ENCODE assay signal across 24 cellular contexts in the genomic region with DNA sequence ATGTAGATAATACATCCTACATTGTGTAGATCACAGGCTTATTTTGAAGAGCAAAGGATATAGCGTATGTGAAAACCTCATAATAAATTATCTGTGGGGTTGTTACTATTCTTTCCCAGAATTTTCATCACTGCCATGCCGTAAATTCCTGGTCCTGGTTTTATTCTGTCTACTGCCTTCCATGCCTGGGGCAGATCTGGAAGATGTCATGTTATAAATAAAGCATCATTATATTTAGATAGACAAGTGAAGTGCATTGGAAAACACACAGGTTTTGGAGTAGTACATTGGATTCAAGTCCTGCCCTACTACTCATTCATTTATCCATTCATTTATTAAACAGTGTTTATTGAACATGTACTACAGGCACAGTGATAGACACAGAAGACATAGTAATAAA. TPM values are rescaled to one million over a fixed set of nuclear protein-coding genes. Genes with fewer than 3 reads are reported as not detected.
"Had no signal": no experiment of that assay in that cellular context is flagged by ENCODE, and none has a peak within 500 bp of the region (broad histone marks: within the 10 kb centered on the region; RNA-seq: fewer than 3 reads in every experiment).

No MANE protein-coding gene starts in this region.

- ATAC-seq: activated CD4-positive, alpha-beta T cell treated with anti-CD3 and anti-CD28 coated beads for 36 hours; activated T-helper 17 cell treated with anti-CD3 and anti-CD28 coated beads, Interleukin-2, amount 50 U/mL, for 72 hours; PC-3 had no signal

- H3K27ac ChIP-seq: brain microvascular endothelial cell, cardiac muscle cell, WERI-Rb-1 had no signal

- H3K4me1 Mint-ChIP-seq: activated T-helper 17 cell treated with anti-CD3 and anti-CD28 coated beads, Interleukin-2, amount 50 U/mL, for 72 hours had no signal

- H3K36me3 Mint-ChIP-seq: activated naive CD8-positive, alpha-beta T cell had no signal

- DNase-seq: activated CD4-positive, alpha-beta memory T cell treated with anti-CD3 and anti-CD28 coated beads, Interleukin-2, amount 10 ng/mL, durations not matched to agents 7 days and 5 days; activated CD4-positive, alpha-beta T cell treated with anti-CD3 and anti-CD28 coated beads for 36 hours; activated CD4-positive, alpha-beta T cell treated with anti-CD3 and anti-CD28 coated beads, Interleukin-2, amount 50 U/mL, for 1 hour; activated gamma-delta T cell; activated naive CD4-positive, alpha-beta T cell treated with anti-CD3 and anti-CD28 coated beads for 36 hours; activated T-cell treated with anti-CD3 and anti-CD28 coated beads for 4 hours; activated T-cell treated with anti-CD3 and anti-CD28 coated beads, Interleukin-2, amount 50 U/mL, for 48 hours; amygdala; brain microvascular endothelial cell; MM.1S; NCI-H1105; NCI-H1436 treated with DMSO at 0.1 percent for 48 hours; NCI-H187; NCI-H2081; NCI-H510A treated with DMSO at 0.1 percent for 48 hours; PC-3; SIG-M5; T-helper 1 cell; WERI-Rb-1 had no signal

- H3K4me3 Mint-ChIP-seq: activated CD4-positive, alpha-beta memory T cell treated with anti-CD3 and anti-CD28 coated beads, Interleukin-2, amount 10 ng/mL, durations not matched to agents 7 days and 5 days; activated CD4-positive, alpha-beta T cell treated with anti-CD3 and anti-CD28 coated beads for 36 hours; activated naive CD4-positive, alpha-beta T cell treated with anti-CD3 and anti-CD28 coated beads for 36 hours; activated naive CD8-positive, alpha-beta T cell; activated T-helper 17 cell treated with anti-CD3 and anti-CD28 coated beads, Interleukin-2, amount 50 U/mL, for 72 hours had no signal

- H3K4me3 ChIP-seq: cardiac muscle cell had no signal

- H3K36me3 ChIP-seq: brain microvascular endothelial cell, cardiac muscle cell, WERI-Rb-1 had no signal

- H3K27me3 ChIP-seq: brain microvascular endothelial cell, cardiac muscle cell had no signal

- H3K9me3 Mint-ChIP-seq: activated CD4-positive, alpha-beta memory T cell treated with anti-CD3 and anti-CD28 coated beads, Interleukin-2, amount 10 ng/mL, durations not matched to agents 7 days and 5 days; activated naive CD4-positive, alpha-beta T cell treated with anti-CD3 and anti-CD28 coated beads for 36 hours; activated T-helper 17 cell treated with anti-CD3 and anti-CD28 coated beads, Interleukin-2, amount 50 U/mL, for 72 hours had no signal

- H3K27ac Mint-ChIP-seq: activated CD4-positive, alpha-beta memory T cell treated with anti-CD3 and anti-CD28 coated beads, Interleukin-2, amount 10 ng/mL, durations not matched to agents 7 days and 5 days; activated CD4-positive, alpha-beta T cell treated with anti-CD3 and anti-CD28 coated beads for 36 hours; activated naive CD4-positive, alpha-beta T cell treated with anti-CD3 and anti-CD28 coated beads for 36 hours; activated naive CD8-positive, alpha-beta T cell; activated T-helper 17 cell treated with anti-CD3 and anti-CD28 coated beads, Interleukin-2, amount 50 U/mL, for 72 hours had no signal

RNA-seq across cellular contexts. Expression of a gene that starts 2.2 kb away (rescaled TPM):
- total RNA-seq: activated CD4-positive, alpha-beta memory T cell treated with anti-CD3 and anti-CD28 coated beads, Interleukin-2, amount 10 ng/mL, durations not matched to agents 7 days and 5 days; activated CD4-positive, alpha-beta T cell treated with anti-CD3 and anti-CD28 coated beads for 36 hours; activated CD8-positive, alpha-beta memory T cell treated with anti-CD3 and anti-CD28 coated beads for 36 hours; activated naive CD4-positive, alpha-beta T cell treated with anti-CD3 and anti-CD28 coated beads for 36 hours; activated T-helper 17 cell treated with anti-CD3 and anti-CD28 coated beads, Interleukin-2, amount 50 U/mL, for 72 hours; T-helper 2 cell treated with Interferon-gamma antibody and Interleukin-4, amounts not matched to agents 100 ng/mL and 5 ng/mL, for 36 hours had no signal

RNA-seq across cellular contexts. Expression of a gene that starts 8.4 kb away (rescaled TPM):
- total RNA-seq: activated CD4-positive, alpha-beta memory T cell treated with anti-CD3 and anti-CD28 coated beads, Interleukin-2, amount 10 ng/mL, durations not matched to agents 7 days and 5 days; activated CD4-positive, alpha-beta T cell treated with anti-CD3 and anti-CD28 coated beads for 36 hours; activated CD8-positive, alpha-beta memory T cell treated with anti-CD3 and anti-CD28 coated beads for 36 hours; activated naive CD4-positive, alpha-beta T cell treated with anti-CD3 and anti-CD28 coated beads for 36 hours; PC-3; T-helper 2 cell treated with Interferon-gamma antibody and Interleukin-4, amounts not matched to agents 100 ng/mL and 5 ng/mL, for 36 hours had no signal

RNA-seq across cellular contexts. Expression of a gene that starts 9.3 kb away (rescaled TPM):
- total RNA-seq: activated CD4-positive, alpha-beta memory T cell treated with anti-CD3 and anti-CD28 coated beads, Interleukin-2, amount 10 ng/mL, durations not matched to agents 7 days and 5 days; activated CD4-positive, alpha-beta T cell treated with anti-CD3 and anti-CD28 coated beads for 36 hours; activated CD8-positive, alpha-beta memory T cell treated with anti-CD3 and anti-CD28 coated beads for 36 hours; activated naive CD4-positive, alpha-beta T cell treated with anti-CD3 and anti-CD28 coated beads for 36 hours; activated T-helper 17 cell treated with anti-CD3 and anti-CD28 coated beads, Interleukin-2, amount 50 U/mL, for 72 hours; PC-3; T-helper 2 cell treated with Interferon-gamma antibody and Interleukin-4, amounts not matched to agents 100 ng/mL and 5 ng/mL, for 36 hours had no signal
